Comparison of ENCODE assay signal across 10 cellular contexts in genomic region chr11:126140932-126141291, GRCh38.
DNase-seq lines count a peak whose midpoint lies in the region; ATAC-seq, FAIRE-seq and TF ChIP-seq lines count a peak whose summit lies in the region.
"Had no signal": no experiment of that assay in that cellular context is flagged by ENCODE, and none has a peak within 500 bp of the region (broad histone marks: within the 10 kb centered on the region; RNA-seq: fewer than 3 reads in every experiment).

No MANE protein-coding gene starts in this region.

- peak overlapping the region; percentile 14; the same call in 1 of the 2 replicates for H3K4me2 ChIP-seq in HepG2 (ENCODE audit: low read depth, low read length)

- DNase-seq in NCI-H2196 (lab: John Stamatoyannopoulos, UW; ENCODE audit: unreplicated experiment) (peak; percentile 63), NCI-H2196 treated with DMSO at 0.1 percent for 48 hours (lab: John Stamatoyannopoulos, UW; ENCODE audit: unreplicated experiment) (no peak), astrocyte of the cerebellum (ENCODE audit: low read depth) (peak; percentile 43), HepG2 (ENCODE audit: low spot score) (no peak), urothelium cell line (ENCODE audit: low spot score) (peak; percentile 55)
- DNase-seq: activated CD8-positive, alpha-beta memory T cell treated with anti-CD3 and anti-CD28 coated beads, Interleukin-2, amount 50 U/mL, for 4 hours; NCI-H2227 treated with DMSO at 0.1 percent for 48 hours had no signal

- intact Hi-C loops in HepG2 (cut with micrococcal nuclease; ENCODE audit: unreplicated experiment), result loop anchor here (1.0 kb wide), 1 partner anchor 25 kb away; no protein-coding TSS in a partner anchor

- no peak overlapping the region for H3K4me3 ChIP-seq in astrocyte of the cerebellum (ENCODE audit: low read depth, low read length)
- no peak overlapping the region for H3K4me3 ChIP-seq in HepG2 (replicated peaks in 1 of 3; ENCODE audit: insufficient read depth in 1 of 3, low read depth in 2 of 3, low read length in 3 of 3)

- H2AFZ ChIP-seq in HepG2 (ENCODE audit: low read length), result no peak overlapping the region

- H4K20me1 ChIP-seq in HepG2 (ENCODE audit: insufficient read depth, low read length), result no peaks in the 10 kb centered on the region

- TF ChIP-seq CTCF in astrocyte of the cerebellum (IDR thresholded peaks at IDR 0.05; ENCODE audit: low read depth, low read length, missing control alignments), result no peak
- TF ChIP-seq CTCF in HepG2 (CRISPR knock-in tag; IDR thresholded peaks at IDR 0.05), result no peak

- H3K79me2 ChIP-seq in HepG2 (ENCODE audit: insufficient read depth, low read length), result no peaks in the 10 kb centered on the region

- ATAC-seq in HepG2 (no peak), GM18502 (IDR thresholded peaks at IDR 0.05; ENCODE audit: poor library complexity, unreplicated experiment) (no peak), HG03439 (IDR thresholded peaks at IDR 0.05; ENCODE audit: unreplicated experiment) (no peak), GM21529 (IDR thresholded peaks at IDR 0.05; ENCODE audit: unreplicated experiment) (no peak)

- H3K27me3 ChIP-seq in HepG2 (ENCODE audit: control insufficient read depth in 1 of 2, insufficient read depth in 2 of 2, low read length in 2 of 2), result peaks cover 0 to 7% of the 10 kb centered on the region in 2 experiments; a peak in 1 of 5 replicates

- H3K9me3 ChIP-seq in HepG2 (ENCODE audit: low read length), result no peaks in the 10 kb centered on the region

- in situ Hi-C loops in astrocyte of the cerebellum (cut with HindIII; ENCODE audit: low sequenced_read_pairs), result no loop called here
- in situ Hi-C loops in HepG2 (cut with HindIII; ENCODE audit: extremely low pct_ligation_motif_present, low pct_unique_long_range_greater_than_20kb), result no loop called here

- H3K4me1 ChIP-seq in HepG2 (ENCODE audit: insufficient read depth, low read length), result peaks cover 62% of the 10 kb centered on the region

- no peak overlapping the region for H3K27ac ChIP-seq in HepG2 (ENCODE audit: extremely low read length, insufficient read depth, low read length)

- 40% methylated on average over 7 of the region's 7 CpGs for WGBS in HepG2 (ENCODE audit: low lambda C conversion rate)

- H3K9ac ChIP-seq in HepG2 (ENCODE audit: insufficient read depth, low read depth, low read length), result no peak overlapping the region

- POLR2A ChIA-PET in HepG2 (lab: Yijun Ruan, JAX), result interaction anchor here (0.6 kb wide), 1 partner anchor 24 kb away, joined by 4 read pairs; no protein-coding TSS in a partner anchor

- CTCF ChIA-PET in HepG2 (lab: Yijun Ruan, JAX; ENCODE audit: low intra/inter-chr PET ratio, low total read pairs), result no interaction called here

- no peak for TF ChIP-seq POLR2A in HepG2 (IDR thresholded peaks at IDR 0.05; ENCODE audit: insufficient read depth in 1 of 2, low read depth in 2 of 2, low read length in 2 of 2)

- TF ChIP-seq RAD21 in HepG2 (CRISPR knock-in tag; IDR thresholded peaks at IDR 0.05), result no peak

- no peaks in the 10 kb centered on the region for H3K36me3 ChIP-seq in HepG2 (replicated peaks in 1 of 2; ENCODE audit: control insufficient read depth in 1 of 2, insufficient read depth in 2 of 2, low read length in 2 of 2)

- no TSS peak for BruUV-seq in HepG2 (replicated peaks; lab: Mats Ljungman, UMichigan)

- no peak for FAIRE-seq in HepG2 (lab: Jason Lieb, UNC)
- no peak for FAIRE-seq in urothelium cell line (lab: Jason Lieb, UNC)

- TF ChIP-seq EP300 in HepG2 (IDR thresholded peaks at IDR 0.05; ENCODE audit: low read depth in 2 of 2, low read length in 2 of 2), result no peak
- TF ChIP-seq EP300 in HepG2 (CRISPR knock-in tag; IDR thresholded peaks at IDR 0.05; ENCODE audit: borderline replicate concordance), result no peak

TF ChIP-seq in HepG2, 621 proteins besides CTCF, POLR2A, EP300 and RAD21:
- no peak for TF ChIP-seq PHB2 (IDR thresholded peaks at IDR 0.05; ENCODE audit: partially characterized antibody)
- TF ChIP-seq NFATC3 (CRISPR knock-in tag; IDR thresholded peaks at IDR 0.05), result no peak
- TF ChIP-seq ZFP36 (IDR thresholded peaks at IDR 0.05; ENCODE audit: borderline replicate concordance, low read depth, low read length, partially characterized antibody), result no peak
- no peak for TF ChIP-seq ONECUT2 (CRISPR knock-in tag; IDR thresholded peaks at IDR 0.05)
- no peak for TF ChIP-seq IKZF1 (IDR thresholded peaks at IDR 0.05)
- TF ChIP-seq GZF1 (CRISPR knock-in tag; IDR thresholded peaks at IDR 0.05), result no peak
- no peak for TF ChIP-seq HNF4G (IDR thresholded peaks at IDR 0.05; ENCODE audit: borderline replicate concordance, low read depth, low read length)
- TF ChIP-seq HNF4G (CRISPR knock-in tag; IDR thresholded peaks at IDR 0.05; ENCODE audit: borderline replicate concordance, low read depth), result no peak
- TF ChIP-seq ZBTB43 (CRISPR knock-in tag; conservative IDR thresholded peaks at IDR 0.05), result no peak
- no peak for TF ChIP-seq DNMT1 (CRISPR knock-in tag; IDR thresholded peaks at IDR 0.05)
- no peak for TF ChIP-seq ZBTB21 (CRISPR knock-in tag; IDR thresholded peaks at IDR 0.05)
- no peak for TF ChIP-seq KMT2B (CRISPR knock-in tag; IDR thresholded peaks at IDR 0.05)
- no peak for TF ChIP-seq ZNF772 (CRISPR knock-in tag; IDR thresholded peaks at IDR 0.05)
- no peak for TF ChIP-seq ZNF746 (CRISPR knock-in tag; IDR thresholded peaks at IDR 0.05)

Comparison
In these comparisons a context has a peak if more than half of its experiments do, and no peak if none do; other contexts are left out.
1. DNase-seq: peak in NCI-H2196 (single experiment), astrocyte of the cerebellum (single experiment) and urothelium cell line (single experiment); none in NCI-H2196 treated with DMSO at 0.1 percent for 48 hours (single experiment) and HepG2 (single experiment).